1 cellular context compared by ENCODE assay signal in genomic region chr7:30770936-30771858, GRCh38.
A peak's percentile ranks its signal among the peaks of the same experiment; 100 is the strongest.
TF ChIP-seq lines count a peak whose summit lies in the region.

TSS of gene MINDY4 (plus strand) at chr7:30771417. CDS start at chr7:30771494, 77 bp downstream.

TF ChIP-seq in K562, 482 proteins besides CTCF, POLR2A, EP300 and RAD21 (continued from another document):
- TF ChIP-seq ZNF586 (CRISPR knock-in tag; conservative IDR thresholded peaks at IDR 0.05): no peak
- TF ChIP-seq SIRT6 (IDR thresholded peaks at IDR 0.05; ENCODE audit: low read depth, low read length): no peak
- no peak for TF ChIP-seq ASH1L (IDR thresholded peaks at IDR 0.05; ENCODE audit: borderline replicate concordance, low read depth, partially characterized antibody)
- no peak for TF ChIP-seq GATA2 (CRISPR knock-in tag; IDR thresholded peaks at IDR 0.05)
- no peak for TF ChIP-seq HOXB6 (CRISPR knock-in tag; IDR thresholded peaks at IDR 0.05; ENCODE audit: borderline replicate concordance)
- TF ChIP-seq JUNB (CRISPR knock-in tag; conservative IDR thresholded peaks at IDR 0.05): no peak
- TF ChIP-seq NCOA4 (IDR thresholded peaks at IDR 0.05; ENCODE audit: partially characterized antibody): no peak
- TF ChIP-seq POLR2B (IDR thresholded peaks at IDR 0.05; ENCODE audit: low read depth, partially characterized antibody): peak; percentile 56
- no peak for TF ChIP-seq ARID2 (IDR thresholded peaks at IDR 0.05)
- TF ChIP-seq POLR2H (tag; IDR thresholded peaks at IDR 0.05; ENCODE audit: low read depth): 0 out of 2 replicates have a peak, but pooled peaks have one; percentile 14
- TF ChIP-seq, protein P1, sequence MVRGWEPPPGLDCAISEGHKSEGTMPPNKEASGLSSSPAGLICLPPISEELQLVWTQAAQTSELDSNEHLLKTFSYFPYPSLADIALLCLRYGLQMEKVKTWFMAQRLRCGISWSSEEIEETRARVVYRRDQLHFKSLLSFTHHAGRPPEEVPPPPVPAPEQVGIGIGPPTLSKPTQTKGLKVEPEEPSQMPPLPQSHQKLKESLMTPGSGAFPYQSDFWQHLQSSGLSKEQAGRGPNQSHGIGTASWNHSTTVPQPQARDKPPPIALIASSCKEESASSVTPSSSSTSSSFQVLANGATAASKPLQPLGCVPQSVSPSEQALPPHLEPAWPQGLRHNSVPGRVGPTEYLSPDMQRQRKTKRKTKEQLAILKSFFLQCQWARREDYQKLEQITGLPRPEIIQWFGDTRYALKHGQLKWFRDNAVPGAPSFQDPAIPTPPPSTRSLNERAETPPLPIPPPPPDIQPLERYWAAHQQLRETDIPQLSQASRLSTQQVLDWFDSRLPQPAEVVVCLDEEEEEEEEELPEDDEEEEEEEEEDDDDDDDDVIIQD (CRISPR knock-in tag; IDR thresholded peaks at IDR 0.05): no peak
- no peak for TF ChIP-seq HMG20A (CRISPR knock-in tag; conservative IDR thresholded peaks at IDR 0.05)
- TF ChIP-seq L3MBTL2 (IDR thresholded peaks at IDR 0.05): peak; percentile 37; the same call in 1 of the 2 replicates
- TF ChIP-seq, protein P2, sequence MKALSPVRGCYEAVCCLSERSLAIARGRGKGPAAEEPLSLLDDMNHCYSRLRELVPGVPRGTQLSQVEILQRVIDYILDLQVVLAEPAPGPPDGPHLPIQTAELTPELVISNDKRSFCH (CRISPR knock-in tag; IDR thresholded peaks at IDR 0.05): no peak
- TF ChIP-seq, protein P2 (tag; IDR thresholded peaks at IDR 0.05): 0 out of 2 replicates have a peak, but pooled peaks have one; percentile 56
- no peak for TF ChIP-seq ZNF217 (CRISPR knock-in tag; IDR thresholded peaks at IDR 0.05)
- no peak for TF ChIP-seq BRF1 (IDR thresholded peaks at IDR 0.05; ENCODE audit: borderline replicate concordance, extremely low read depth, insufficient read length)
- TF ChIP-seq TAF9B (IDR thresholded peaks at IDR 0.05; ENCODE audit: partially characterized antibody): no peak
- no peak for TF ChIP-seq MBD1 (CRISPR knock-in tag; IDR thresholded peaks at IDR 0.05)
- TF ChIP-seq ZNF232 (CRISPR knock-in tag; IDR thresholded peaks at IDR 0.05): no peak
- TF ChIP-seq PHF21A (IDR thresholded peaks at IDR 0.05; ENCODE audit: borderline replicate concordance, low read depth): no peak
- no peak for TF ChIP-seq SFPQ (IDR thresholded peaks at IDR 0.05; ENCODE audit: low read depth, low read length)
- TF ChIP-seq TCF7L2 (IDR thresholded peaks at IDR 0.05; ENCODE audit: low read depth, low read length): no peak
- no peak for TF ChIP-seq CC2D1A (IDR thresholded peaks at IDR 0.05)
- no peak for TF ChIP-seq ETV6 (IDR thresholded peaks at IDR 0.05; ENCODE audit: borderline replicate concordance in 1 of 2, low read depth in 2 of 2, low read length in 1 of 2)
- no peak for TF ChIP-seq ETV6 (CRISPR knock-in tag; IDR thresholded peaks at IDR 0.05; ENCODE audit: borderline replicate concordance)
- no peak for TF ChIP-seq THRAP3 (IDR thresholded peaks at IDR 0.05; ENCODE audit: borderline replicate concordance)
- TF ChIP-seq, protein P3, sequence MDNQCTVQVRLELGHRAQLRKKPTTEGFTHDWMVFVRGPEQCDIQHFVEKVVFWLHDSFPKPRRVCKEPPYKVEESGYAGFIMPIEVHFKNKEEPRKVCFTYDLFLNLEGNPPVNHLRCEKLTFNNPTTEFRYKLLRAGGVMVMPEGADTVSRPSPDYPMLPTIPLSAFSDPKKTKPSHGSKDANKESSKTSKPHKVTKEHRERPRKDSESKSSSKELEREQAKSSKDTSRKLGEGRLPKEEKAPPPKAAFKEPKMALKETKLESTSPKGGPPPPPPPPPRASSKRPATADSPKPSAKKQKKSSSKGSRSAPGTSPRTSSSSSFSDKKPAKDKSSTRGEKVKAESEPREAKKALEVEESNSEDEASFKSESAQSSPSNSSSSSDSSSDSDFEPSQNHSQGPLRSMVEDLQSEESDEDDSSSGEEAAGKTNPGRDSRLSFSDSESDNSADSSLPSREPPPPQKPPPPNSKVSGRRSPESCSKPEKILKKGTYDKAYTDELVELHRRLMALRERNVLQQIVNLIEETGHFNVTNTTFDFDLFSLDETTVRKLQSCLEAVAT (IDR thresholded peaks at IDR 0.05): no peak
- TF ChIP-seq SLC30A9 (CRISPR knock-in tag; IDR thresholded peaks at IDR 0.05): no peak
- TF ChIP-seq, protein P4, sequence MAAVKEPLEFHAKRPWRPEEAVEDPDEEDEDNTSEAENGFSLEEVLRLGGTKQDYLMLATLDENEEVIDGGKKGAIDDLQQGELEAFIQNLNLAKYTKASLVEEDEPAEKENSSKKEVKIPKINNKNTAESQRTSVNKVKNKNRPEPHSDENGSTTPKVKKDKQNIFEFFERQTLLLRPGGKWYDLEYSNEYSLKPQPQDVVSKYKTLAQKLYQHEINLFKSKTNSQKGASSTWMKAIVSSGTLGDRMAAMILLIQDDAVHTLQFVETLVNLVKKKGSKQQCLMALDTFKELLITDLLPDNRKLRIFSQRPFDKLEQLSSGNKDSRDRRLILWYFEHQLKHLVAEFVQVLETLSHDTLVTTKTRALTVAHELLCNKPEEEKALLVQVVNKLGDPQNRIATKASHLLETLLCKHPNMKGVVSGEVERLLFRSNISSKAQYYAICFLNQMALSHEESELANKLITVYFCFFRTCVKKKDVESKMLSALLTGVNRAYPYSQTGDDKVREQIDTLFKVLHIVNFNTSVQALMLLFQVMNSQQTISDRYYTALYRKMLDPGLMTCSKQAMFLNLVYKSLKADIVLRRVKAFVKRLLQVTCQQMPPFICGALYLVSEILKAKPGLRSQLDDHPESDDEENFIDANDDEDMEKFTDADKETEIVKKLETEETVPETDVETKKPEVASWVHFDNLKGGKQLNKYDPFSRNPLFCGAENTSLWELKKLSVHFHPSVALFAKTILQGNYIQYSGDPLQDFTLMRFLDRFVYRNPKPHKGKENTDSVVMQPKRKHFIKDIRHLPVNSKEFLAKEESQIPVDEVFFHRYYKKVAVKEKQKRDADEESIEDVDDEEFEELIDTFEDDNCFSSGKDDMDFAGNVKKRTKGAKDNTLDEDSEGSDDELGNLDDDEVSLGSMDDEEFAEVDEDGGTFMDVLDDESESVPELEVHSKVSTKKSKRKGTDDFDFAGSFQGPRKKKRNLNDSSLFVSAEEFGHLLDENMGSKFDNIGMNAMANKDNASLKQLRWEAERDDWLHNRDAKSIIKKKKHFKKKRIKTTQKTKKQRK (IDR thresholded peaks at IDR 0.05; ENCODE audit: borderline replicate concordance, low read depth, low read length): no peak
- TF ChIP-seq PML (IDR thresholded peaks at IDR 0.05; ENCODE audit: low read length): peak; percentile 49; the same call in 1 of the 2 replicates
- peak; percentile 92 for TF ChIP-seq ZFX (CRISPR knock-in tag; IDR thresholded peaks at IDR 0.05)
- TF ChIP-seq EHMT2 (IDR thresholded peaks at IDR 0.05): no peak
- TF ChIP-seq SMARCA4 (IDR thresholded peaks at IDR 0.05): no peak
TF ChIP-seq in K562: peak in this region for 90.
